Comparison of ENCODE assay signal across 8 cellular contexts in genomic region chr2:96116879-96117533, GRCh38. TPM values are rescaled to one million over a fixed set of nuclear protein-coding genes. Genes with fewer than 3 reads are reported as not detected.
DNase-seq lines count a peak whose midpoint lies in the region; ATAC-seq and TF ChIP-seq lines count a peak whose summit lies in the region.

No MANE protein-coding gene starts in this region.

- H3K4me1 Mint-ChIP-seq in activated naive CD4-positive, alpha-beta T cell treated with anti-CD3 and anti-CD28 coated beads for 36 hours (ENCODE audit: low read depth): peaks cover 8% of the 10 kb centered on the region

- ATAC-seq in GM18520 (IDR thresholded peaks at IDR 0.05; ENCODE audit: unreplicated experiment) (peak; percentile 67), HG03103 (IDR thresholded peaks at IDR 0.05; ENCODE audit: low read depth, unreplicated experiment) (peak; percentile 47), left cardiac atrium (peak; percentile 88 to 92), psoas muscle (peak; percentile 76 to 90 (median 81))

- peaks cover 0 to 23% (median 0%) of the 10 kb centered on the region in 3 donors for H3K27me3 ChIP-seq in psoas muscle (ENCODE audit: insufficient read depth in 3 of 3, low read length in 2 of 3)

- H3K4me3 Mint-ChIP-seq in activated naive CD4-positive, alpha-beta T cell treated with anti-CD3 and anti-CD28 coated beads for 36 hours: peak overlapping the region; percentile 72

- peaks cover 32% of the 10 kb centered on the region for H3K27me3 Mint-ChIP-seq in activated naive CD4-positive, alpha-beta T cell treated with anti-CD3 and anti-CD28 coated beads for 36 hours (ENCODE audit: low read depth)

- no peak overlapping the region for H3K27ac Mint-ChIP-seq in activated naive CD4-positive, alpha-beta T cell treated with anti-CD3 and anti-CD28 coated beads for 36 hours

- no peaks in the 10 kb centered on the region for H3K36me3 ChIP-seq in psoas muscle (ENCODE audit: insufficient read depth in 1 of 2, low read depth in 1 of 2)

- DNase-seq in AG20443 (ENCODE audit: low spot score): peak; percentile 96
- peak; percentile 29 for DNase-seq in RPMI7951 (ENCODE audit: low read depth)
- peak; percentile 54 for DNase-seq in activated naive CD4-positive, alpha-beta T cell treated with anti-CD3 and anti-CD28 coated beads for 36 hours
- DNase-seq in left cardiac atrium: peak; percentile 51
- peak; percentile 55 to 67 for DNase-seq in psoas muscle
- no peak for DNase-seq in GF-D8 (lab: John Stamatoyannopoulos, UW)

- no peaks in the 10 kb centered on the region for H3K9me3 ChIP-seq in psoas muscle

- WGBS in psoas muscle, 3 donors: 2 to 5% (median 3%) methylated on average over 23 to 62 of the region's 62 CpGs

- no peak overlapping the region for H3K27ac ChIP-seq in psoas muscle

- H3K9me3 Mint-ChIP-seq in activated naive CD4-positive, alpha-beta T cell treated with anti-CD3 and anti-CD28 coated beads for 36 hours: no peaks in the 10 kb centered on the region

- peak overlapping the region; percentile 66 for H3K4me3 ChIP-seq in psoas muscle

- no peaks in the 10 kb centered on the region for H3K36me3 Mint-ChIP-seq in activated naive CD4-positive, alpha-beta T cell treated with anti-CD3 and anti-CD28 coated beads for 36 hours (ENCODE audit: low read depth)

- H3K4me1 ChIP-seq in psoas muscle: peaks cover 6% of the 10 kb centered on the region

- TF ChIP-seq CTCF in psoas muscle (IDR thresholded peaks at IDR 0.05): peak; percentile 87

- intact Hi-C loops in activated naive CD4-positive, alpha-beta T cell treated with anti-CD3 and anti-CD28 coated beads for 36 hours (cut with micrococcal nuclease): loop anchor here (1.0 to 5.0 kb wide), 2 partner anchors 110 to 125 kb away; no protein-coding TSS in a partner anchor
- intact Hi-C loops in left cardiac atrium (cut with DNase I): loop anchor here in 1 of 2 donors (10.0 kb wide), 1 partner anchor 112 kb away; no protein-coding TSS in a partner anchor
- intact Hi-C loops in psoas muscle (cut with DNase I): loop anchor here (10.0 kb wide), 1 partner anchor 92 kb away; no protein-coding TSS in a partner anchor

- CTCF ChIA-PET in activated naive CD4-positive, alpha-beta T cell treated with anti-CD3 and anti-CD28 coated beads for 36 hours (lab: Charles Lee): interaction anchor here (0.6 to 4.8 kb wide), 19 partner anchors 8 to 607 kb away, joined by 3 to 43 read pairs (median 5); partner anchors contain the start of genes ANKRD36C, ASTL, DUSP2 and STARD7

RNA-seq across cellular contexts. Expression of gene ADRA2B, which starts 0.6 kb away (rescaled TPM):
- not detected in 2 replicates for total RNA-seq in RPMI7951 (2014; rRNA removed; shearing (Covaris generic))
- total RNA-seq in activated naive CD4-positive, alpha-beta T cell treated with anti-CD3 and anti-CD28 coated beads for 36 hours: under 1 TPM; 0.52 TPM
- total RNA-seq in left cardiac atrium: 1 to 10 TPM; 1.6 to 2.3 TPM
- total RNA-seq in psoas muscle: 1 to 10 TPM; 1.6 to 5.3 (median 2.8) TPM
- 1 to 10 TPM; 1.7 to 2.1 (median 1.9) TPM for polyA plus RNA-seq in psoas muscle

RNA-seq across cellular contexts. Expression of gene ASTL, which starts 21.3 kb away (rescaled TPM):
- not detected in 2 replicates for total RNA-seq in RPMI7951 (2014; rRNA removed; shearing (Covaris generic))
- total RNA-seq in activated naive CD4-positive, alpha-beta T cell treated with anti-CD3 and anti-CD28 coated beads for 36 hours: 1 to 10 TPM; 2.5 to 2.6 TPM
- total RNA-seq in left cardiac atrium: not detected
- total RNA-seq in psoas muscle: not detected
- polyA plus RNA-seq in psoas muscle: under 1 TPM in 1 of 3 donors, not detected in 2; 0.03 TPM

RNA-seq across cellular contexts. Expression of gene DUSP2, which starts 28.2 kb away (rescaled TPM):
- total RNA-seq in RPMI7951 (2014; rRNA removed; shearing (Covaris generic)): 0.49 and 0.84 TPM in 2 replicates
- total RNA-seq in activated naive CD4-positive, alpha-beta T cell treated with anti-CD3 and anti-CD28 coated beads for 36 hours: 100 to 1,000 TPM; 429 to 463 TPM
- total RNA-seq in left cardiac atrium: 1 to 10 TPM; 1.6 to 2.4 TPM
- 1 to 10 TPM in 3 of 4 donors, under 1 TPM in 1; 0.64 to 2.4 (median 1.8) TPM for total RNA-seq in psoas muscle
- 1 to 10 TPM; 3.1 to 5.8 (median 4.1) TPM for polyA plus RNA-seq in psoas muscle

Comparison
In these comparisons a context has a peak if more than half of its experiments do, and no peak if none do; other contexts are left out.
1. RNA of gene DUSP2, which starts 28.2 kb away (total RNA-seq): 429 to 463 TPM in activated naive CD4-positive, alpha-beta T cell treated with anti-CD3 and anti-CD28 coated beads for 36 hours; 1.6 to 2.4 TPM in left cardiac atrium, 0.64 to 2.4 TPM in psoas muscle and 0.49 to 0.84 TPM in RPMI7951; every median in the first group is over 100 times any median in the second.
2. Peak in every context shown above with its lines, with median percentiles within 50 percentile points of each other: ATAC-seq.